In the genomic region with DNA sequence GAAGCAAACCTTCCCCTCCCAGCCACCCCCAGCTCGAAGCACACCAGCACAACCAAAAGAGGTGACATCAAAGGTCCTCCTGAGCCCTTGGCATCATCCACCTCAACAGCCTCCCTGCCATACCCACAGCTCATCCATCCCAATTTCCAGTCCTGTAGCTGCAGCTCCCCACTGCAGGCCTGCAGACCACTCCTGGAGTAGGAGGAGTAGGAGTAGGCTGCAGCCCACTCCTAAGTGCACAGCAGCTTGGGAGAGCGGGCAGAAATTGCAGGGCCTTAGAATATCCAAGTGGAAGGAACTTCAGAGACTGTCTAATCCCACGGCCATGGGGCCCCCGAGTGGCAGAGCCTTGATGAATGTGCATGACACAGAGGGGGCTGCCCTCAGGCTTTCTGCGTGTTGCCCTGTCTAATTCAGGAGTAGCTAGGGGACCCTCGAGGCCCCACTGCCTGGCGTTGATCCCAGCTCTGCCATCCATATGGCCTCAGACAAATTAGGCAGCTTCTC, we compare ENCODE assay signal across 28 cellular contexts. TPM values are rescaled to one million over a fixed set of nuclear protein-coding genes. Genes with fewer than 3 reads are reported as not detected.
"Had no signal": no experiment of that assay in that cellular context is flagged by ENCODE, and none has a peak within 500 bp of the region (broad histone marks: within the 10 kb centered on the region; RNA-seq: fewer than 3 reads in every experiment).

No MANE protein-coding gene starts in this region.

- H3K27ac Mint-ChIP-seq: activated CD4-positive, alpha-beta memory T cell treated with anti-CD3 and anti-CD28 coated beads for 36 hours; activated CD4-positive, alpha-beta T cell treated with anti-CD3 and anti-CD28 coated beads, Interleukin-2, amount 10 ng/mL, durations not matched to agents 7 days and 5 days; activated naive CD4-positive, alpha-beta T cell treated with anti-CD3 and anti-CD28 coated beads, Interleukin-2, amount 10 ng/mL, durations not matched to agents 7 days and 5 days; activated naive CD8-positive, alpha-beta T cell treated with anti-CD3 and anti-CD28 coated beads for 36 hours; activated T-helper 17 cell treated with anti-CD3 and anti-CD28 coated beads, Interleukin-2, amount 50 U/mL, for 72 hours; T-cell had no signal

- H3K9me3 Mint-ChIP-seq: activated CD4-positive, alpha-beta memory T cell treated with anti-CD3 and anti-CD28 coated beads for 36 hours; activated CD4-positive, alpha-beta T cell treated with anti-CD3 and anti-CD28 coated beads, Interleukin-2, amount 10 ng/mL, durations not matched to agents 7 days and 5 days; activated naive CD4-positive, alpha-beta T cell treated with anti-CD3 and anti-CD28 coated beads, Interleukin-2, amount 10 ng/mL, durations not matched to agents 7 days and 5 days; activated naive CD8-positive, alpha-beta T cell treated with anti-CD3 and anti-CD28 coated beads for 36 hours; activated T-helper 17 cell treated with anti-CD3 and anti-CD28 coated beads, Interleukin-2, amount 50 U/mL, for 72 hours; T-cell had no signal

- H3K4me3 ChIP-seq: cardiac muscle cell, MG63, SK-N-MC had no signal

- H3K4me3 Mint-ChIP-seq: activated CD4-positive, alpha-beta memory T cell treated with anti-CD3 and anti-CD28 coated beads for 36 hours; activated CD4-positive, alpha-beta T cell treated with anti-CD3 and anti-CD28 coated beads, Interleukin-2, amount 10 ng/mL, durations not matched to agents 7 days and 5 days; activated naive CD4-positive, alpha-beta T cell treated with anti-CD3 and anti-CD28 coated beads, Interleukin-2, amount 10 ng/mL, durations not matched to agents 7 days and 5 days; activated naive CD8-positive, alpha-beta T cell treated with anti-CD3 and anti-CD28 coated beads for 36 hours; activated T-helper 17 cell treated with anti-CD3 and anti-CD28 coated beads, Interleukin-2, amount 50 U/mL, for 72 hours; T-cell had no signal

- DNase-seq: activated CD4-positive, alpha-beta memory T cell treated with anti-CD3 and anti-CD28 coated beads for 36 hours; activated CD4-positive, alpha-beta T cell treated with anti-CD3 and anti-CD28 coated beads, Interleukin-2, amount 10 ng/mL, durations not matched to agents 7 days and 5 days; activated CD4-positive, CD25-positive, alpha-beta regulatory T cell; activated gamma-delta T cell treated with Interleukin-2 at 50 U/mL for 16 hours; activated naive CD4-positive, alpha-beta T cell treated with anti-CD3 and anti-CD28 coated beads, Interleukin-2, amount 10 ng/mL, durations not matched to agents 7 days and 5 days; activated naive CD8-positive, alpha-beta T cell treated with anti-CD3 and anti-CD28 coated beads for 36 hours; activated T-cell treated with anti-CD3 and anti-CD28 coated beads for 4 hours; activated T-cell treated with anti-CD3 and anti-CD28 coated beads, Interleukin-2, amount 50 U/mL, for 48 hours; brain microvascular endothelial cell; MG63; MV-4-11; NCI-H1092 treated with DMSO at 0.1 percent for 48 hours; NCI-H1417 treated with DMSO at 0.1 percent for 48 hours; NCI-H187; NCI-H2081; NCI-H510A treated with DMSO at 0.1 percent for 48 hours; NCI-H69; NK-92 treated with Interleukin-12 subunit alpha and Interleukin-12 subunit beta, amount 100 ng/mL, for 24 hours; OCI-M1; RPMI8226; T-cell; T-helper 2 cell; T1000 had no signal

- H3K9me3 ChIP-seq: MG63 had no signal

- H3K27me3 Mint-ChIP-seq: activated CD4-positive, alpha-beta T cell treated with anti-CD3 and anti-CD28 coated beads, Interleukin-2, amount 10 ng/mL, durations not matched to agents 7 days and 5 days; activated naive CD8-positive, alpha-beta T cell treated with anti-CD3 and anti-CD28 coated beads for 36 hours had no signal

- H3K36me3 Mint-ChIP-seq: activated CD4-positive, alpha-beta memory T cell treated with anti-CD3 and anti-CD28 coated beads for 36 hours; activated naive CD4-positive, alpha-beta T cell treated with anti-CD3 and anti-CD28 coated beads, Interleukin-2, amount 10 ng/mL, durations not matched to agents 7 days and 5 days; activated naive CD8-positive, alpha-beta T cell treated with anti-CD3 and anti-CD28 coated beads for 36 hours; T-cell had no signal

- H3K27ac ChIP-seq: brain microvascular endothelial cell, cardiac muscle cell, SK-N-MC had no signal

- H3K27me3 ChIP-seq: brain microvascular endothelial cell, cardiac muscle cell, MG63 had no signal

- H3K36me3 ChIP-seq: brain microvascular endothelial cell, cardiac muscle cell, MG63 had no signal

- ATAC-seq: activated T-helper 17 cell treated with anti-CD3 and anti-CD28 coated beads, Interleukin-2, amount 50 U/mL, for 72 hours; Panc1; Right ventricle myocardium inferior; T-cell had no signal

RNA-seq across cellular contexts. Expression of gene VWF, which starts 39.1 kb away (rescaled TPM):
- total RNA-seq: activated CD4-positive, alpha-beta memory T cell treated with anti-CD3 and anti-CD28 coated beads for 36 hours; activated CD4-positive, alpha-beta T cell treated with anti-CD3 and anti-CD28 coated beads, Interleukin-2, amount 10 ng/mL, durations not matched to agents 7 days and 5 days had no signal
- polyA plus RNA-seq: cardiac muscle cell had no signal
